In genomic region chr16:12260647-12261262, GRCh38 we compare ENCODE assay signal across 1 cellular context.
TF ChIP-seq lines count a peak whose summit lies in the region.

No MANE protein-coding gene starts in this region.

TF ChIP-seq in IMR-90, 13 proteins besides CTCF, POLR2A, EP300 and RAD21 (continued from another document):
- TF ChIP-seq USF2 (IDR thresholded peaks at IDR 0.05; ENCODE audit: low read depth, low read length) (no peak), RFX5 (IDR thresholded peaks at IDR 0.05; ENCODE audit: low read depth, low read length) (no peak), MAFK (IDR thresholded peaks at IDR 0.05; ENCODE audit: low read depth, low read length) (0 out of 2 replicates have a peak, but pooled peaks have one; percentile 12), FOS (IDR thresholded peaks at IDR 0.05; ENCODE audit: low read depth, low read length) (peak; percentile 17; the same call in 1 of the 2 replicates), MXI1 (IDR thresholded peaks at IDR 0.05; ENCODE audit: borderline replicate concordance, low read depth, low read length) (no peak), RCOR1 (IDR thresholded peaks at IDR 0.05; ENCODE audit: insufficient replicate concordance, low read length) (no peak), ELK1 (IDR thresholded peaks at IDR 0.05; ENCODE audit: borderline replicate concordance, low read depth, low read length) (no peak), BHLHE40 (IDR thresholded peaks at IDR 0.05; ENCODE audit: low read depth, low read length) (peak; percentile 57; the same call in 1 of the 2 replicates)
